9 cellular contexts compared by ENCODE assay signal in genomic region chr10:80144302-80145131, GRCh38. TPM values are rescaled to one million over a fixed set of nuclear protein-coding genes. Genes with fewer than 3 reads are reported as not detected.
A peak's percentile ranks its signal among the peaks of the same experiment; 100 is the strongest.
DNase-seq lines count a peak whose midpoint lies in the region; ATAC-seq and FAIRE-seq lines count a peak whose summit lies in the region.
"Had no signal": no experiment of that assay in that cellular context is flagged by ENCODE, and none has a peak within 500 bp of the region (broad histone marks: within the 10 kb centered on the region; RNA-seq: fewer than 3 reads in every experiment).

No MANE protein-coding gene starts in this region.

- no peaks in the 10 kb centered on the region for H3K27me3 ChIP-seq in thymus (ENCODE audit: control insufficient read depth, insufficient read depth)

- H3K4me1 ChIP-seq in thymus (ENCODE audit: control insufficient read depth, insufficient read depth, low read length) = peaks cover 15% of the 10 kb centered on the region

- peak overlapping the region; percentile 76 for H3K27ac ChIP-seq in thymus (ENCODE audit: low read depth)

- peaks cover 13% of the 10 kb centered on the region for H3K36me3 ChIP-seq in thymus (ENCODE audit: control insufficient read depth, insufficient read depth)

- H3K9me3 ChIP-seq in thymus (ENCODE audit: control insufficient read depth) = no peaks in the 10 kb centered on the region

- DNase-seq in GM19239 (ENCODE audit: insufficient read length, low spot score) = peak; percentile 52
- peak; percentile 41 to 83 for DNase-seq in NCI-H526 (lab: John Stamatoyannopoulos, UW)
- DNase-seq in activated effector memory CD4-positive, alpha-beta T cell treated with anti-CD3 and anti-CD28 coated beads, Interleukin-2, amount 50 U/mL, for 16 hours = peak; percentile 69
- DNase-seq in left lobe of liver (ENCODE audit: low spot score) = no peak
- DNase-seq in T1000 (lab: John Stamatoyannopoulos, UW) = no peak
- no peak for DNase-seq in hypothalamus (lab: John Stamatoyannopoulos, UW)

- ATAC-seq in HG02973 (IDR thresholded peaks at IDR 0.05; ENCODE audit: unreplicated experiment) (peak; percentile 48), left lobe of liver (peak; percentile 66)

- peak overlapping the region; percentile 44 for H3K4me3 ChIP-seq in thymus (ENCODE audit: low read length)

- WGBS in thymus = 5% methylated on average over 33 of the region's 33 CpGs

- FAIRE-seq in GM19239 (lab: Jason Lieb, UNC) = no peak

RNA-seq across cellular contexts. Expression of gene PLAC9, which starts 12.0 kb away (rescaled TPM):
- total RNA-seq in left lobe of liver = 2.2 TPM
- polyA plus RNA-seq in thymus = 7.9 TPM
- total RNA-seq: T-helper 2 cell treated with Interferon-gamma antibody and Interleukin-4, amounts not matched to agents 100 ng/mL and 5 ng/mL, for 36 hours had no signal

Comparison
In these comparisons a context has a peak if more than half of its experiments do, and no peak if none do; other contexts are left out.
1. DNase-seq: peak in GM19239 (single experiment), NCI-H526 (2 of 2) and activated effector memory CD4-positive, alpha-beta T cell treated with anti-CD3 and anti-CD28 coated beads, Interleukin-2, amount 50 U/mL, for 16 hours (single experiment); none in left lobe of liver (single experiment), T1000 (single experiment) and hypothalamus (0 of 51).